Comparison of ENCODE assay signal across 17 cellular contexts in genomic region chr11:437228-437870, GRCh38. TPM values are rescaled to one million over a fixed set of nuclear protein-coding genes. Genes with fewer than 3 reads are reported as not detected.
DNase-seq lines count a peak whose midpoint lies in the region; ATAC-seq and TF ChIP-seq lines count a peak whose summit lies in the region.
"Had no signal": no experiment of that assay in that cellular context is flagged by ENCODE, and none has a peak within 500 bp of the region (broad histone marks: within the 10 kb centered on the region; RNA-seq: fewer than 3 reads in every experiment).

No MANE protein-coding gene starts in this region.

- H3F3A ChIP-seq in neural progenitor cell (ENCODE audit: low read depth) = no peaks in the 10 kb centered on the region

- no peaks in the 10 kb centered on the region for H3K36me3 ChIP-seq in neural progenitor cell

- no peak overlapping the region for H4K91ac ChIP-seq in H9 (ENCODE audit: insufficient read length, low read depth, low read length)

- peaks cover 30% of the 10 kb centered on the region for H3K4me1 Mint-ChIP-seq in activated naive CD4-positive, alpha-beta T cell treated with anti-CD3 and anti-CD28 coated beads, Interleukin-2, amount 50 U/mL, for 24 hours
- peaks cover 15 to 26% of the 10 kb centered on the region in 2 donors for H3K4me1 Mint-ChIP-seq in effector memory CD8-positive, alpha-beta T cell (ENCODE audit: low read depth in 2 of 2)
- no peaks in the 10 kb centered on the region for H3K4me1 Mint-ChIP-seq in neural progenitor cell
- H3K4me1 Mint-ChIP-seq in H9 = peaks cover 2 to 5% of the 10 kb centered on the region in 2 experiments; a peak in 3 of 4 replicates

- H3K79me1 ChIP-seq in H9 (ENCODE audit: insufficient read depth, low read depth, low read length, poor library complexity, severe bottlenecking) = no peaks in the 10 kb centered on the region

- no peaks in the 10 kb centered on the region for H3K4me1 ChIP-seq in right cardiac atrium (ENCODE audit: control insufficient read depth, insufficient read depth, low read length)
- H3K4me1 ChIP-seq in neural progenitor cell = peaks cover 10% of the 10 kb centered on the region
- no peaks in the 10 kb centered on the region for H3K4me1 ChIP-seq in H9 (ENCODE audit: insufficient read depth, low read length)

- H2BK5ac ChIP-seq in H9 (ENCODE audit: insufficient read length, low read length) = no peak overlapping the region

- no peak overlapping the region for H3T11ph ChIP-seq in H9 (ENCODE audit: low read length)

- no peaks in the 10 kb centered on the region for H3K9me3 ChIP-seq in right cardiac atrium (ENCODE audit: control insufficient read depth, low read length)
- no peaks in the 10 kb centered on the region for H3K9me3 ChIP-seq in neural progenitor cell (ENCODE audit: low read depth)
- H3K9me3 ChIP-seq in H9 (ENCODE audit: control insufficient read depth, low read depth, low read length) = peaks cover 7% of the 10 kb centered on the region

- H3K9ac ChIP-seq in neural progenitor cell (no peak overlapping the region), H9 (ENCODE audit: extremely low read depth, insufficient read length, low read length) (no peak overlapping the region)

- no peak overlapping the region for H2BK120ac ChIP-seq in H9 (ENCODE audit: low read depth, low read length, poor library complexity, severe bottlenecking)

- no peaks in the 10 kb centered on the region for H3K27me3 Mint-ChIP-seq in activated naive CD4-positive, alpha-beta T cell treated with anti-CD3 and anti-CD28 coated beads, Interleukin-2, amount 50 U/mL, for 24 hours
- no peaks in the 10 kb centered on the region for H3K27me3 Mint-ChIP-seq in effector memory CD8-positive, alpha-beta T cell
- peaks cover 13% of the 10 kb centered on the region for H3K27me3 Mint-ChIP-seq in neural progenitor cell (ENCODE audit: insufficient read depth, low read depth)
- peaks cover 9% of the 10 kb centered on the region for H3K27me3 Mint-ChIP-seq in H9 (ENCODE audit: low read depth)
- H3K27me3 Mint-ChIP-seq: CD4-positive, alpha-beta T cell had no signal

- no peak overlapping the region for H4K8ac ChIP-seq in H9 (replicated peaks; ENCODE audit: insufficient read length, low read depth, low read length)

- WGBS in right cardiac atrium = 84% methylated on average over 17 of the region's 17 CpGs
- WGBS in H9 (ENCODE audit: extremely low coverage, insufficient read length, low lambda C conversion rate) = no CpG with 5 or more reads among the region's 17 CpGs

- H2BK12ac ChIP-seq in H9 (ENCODE audit: insufficient read length, low read depth, low read length) = no peak overlapping the region

- no peaks in the 10 kb centered on the region for H3K9me3 Mint-ChIP-seq in activated naive CD4-positive, alpha-beta T cell treated with anti-CD3 and anti-CD28 coated beads, Interleukin-2, amount 50 U/mL, for 24 hours
- H3K9me3 Mint-ChIP-seq in effector memory CD8-positive, alpha-beta T cell = no peaks in the 10 kb centered on the region
- H3K9me3 Mint-ChIP-seq in neural progenitor cell (peaks cover 8% of the 10 kb centered on the region), H9 (peaks cover 9 to 12% of the 10 kb centered on the region in 2 experiments)
- H3K9me3 Mint-ChIP-seq: CD4-positive, alpha-beta T cell had no signal

- H3K4me3 ChIP-seq in right cardiac atrium (ENCODE audit: low read length) (no peak overlapping the region), neural progenitor cell (no peak overlapping the region)
- H3K4me3 ChIP-seq: GM23338 had no signal

- DNase-seq in activated naive CD4-positive, alpha-beta T cell (lab: John Stamatoyannopoulos, UW) = no peak
- peak; percentile 7 to 39 (median 29) for DNase-seq in right cardiac atrium
- DNase-seq in Right ventricle myocardium superior = no peak
- no peak for DNase-seq in effector memory CD8-positive, alpha-beta T cell
- DNase-seq in neural progenitor cell (ENCODE audit: low spot score) = no peak
- no peak for DNase-seq in H9
- DNase-seq: CD4-positive, alpha-beta T cell; DMS153; DMS79 treated with DMSO at 0.1 percent for 48 hours; EL; H7 had no signal

- no peak overlapping the region for H2BK15ac ChIP-seq in H9 (ENCODE audit: low read depth, low read length)

- intact Hi-C loops in right cardiac atrium (cut with DNase I) (no loop called here), Right ventricle myocardium superior (cut with DNase I) (no loop called here)

- no peak overlapping the region for H3K4ac ChIP-seq in H9 (ENCODE audit: low read depth, low read length)

- no peak overlapping the region for H3K4me2 ChIP-seq in neural progenitor cell
- H3K4me2 ChIP-seq in H9 (ENCODE audit: insufficient read depth, insufficient read length, low read length) = no peak overlapping the region
- H3K4me2 ChIP-seq: GM23338 had no signal

- H3K27me3 ChIP-seq in right cardiac atrium (ENCODE audit: control insufficient read depth, insufficient read depth) = no peaks in the 10 kb centered on the region
- H3K27me3 ChIP-seq in neural progenitor cell = no peaks in the 10 kb centered on the region
- no peaks in the 10 kb centered on the region for H3K27me3 ChIP-seq in H9 (ENCODE audit: insufficient read depth, low read length)

- no peak overlapping the region for H3K4me3 Mint-ChIP-seq in activated naive CD4-positive, alpha-beta T cell treated with anti-CD3 and anti-CD28 coated beads, Interleukin-2, amount 50 U/mL, for 24 hours
- H3K4me3 Mint-ChIP-seq in effector memory CD8-positive, alpha-beta T cell = no peak overlapping the region
- peak overlapping the region; percentile 48 for H3K4me3 Mint-ChIP-seq in neural progenitor cell
- no peak overlapping the region for H3K4me3 Mint-ChIP-seq in H9
- H3K4me3 Mint-ChIP-seq: CD4-positive, alpha-beta T cell; GM23338 had no signal

- no peak overlapping the region for H3K14ac ChIP-seq in H9 (ENCODE audit: insufficient read depth, low read length)

- H2AK5ac ChIP-seq in H9 (ENCODE audit: insufficient read length, low read length) = no peak overlapping the region

- H3K23ac ChIP-seq in H9 (ENCODE audit: insufficient read length, low read depth, low read length) = no peak overlapping the region

- H3K79me2 ChIP-seq in neural progenitor cell (ENCODE audit: low read depth) (no peaks in the 10 kb centered on the region), H9 (ENCODE audit: insufficient read depth, low read length) (no peaks in the 10 kb centered on the region)

- no peak overlapping the region for H3K18ac ChIP-seq in H9 (ENCODE audit: insufficient read length, low read depth, low read length)

- H3K27ac Mint-ChIP-seq in activated naive CD4-positive, alpha-beta T cell treated with anti-CD3 and anti-CD28 coated beads, Interleukin-2, amount 50 U/mL, for 24 hours = peak overlapping the region; percentile 63
- H3K27ac Mint-ChIP-seq in effector memory CD8-positive, alpha-beta T cell = peak overlapping the region; percentile 22 to 71
- H3K27ac Mint-ChIP-seq in neural progenitor cell (no peak overlapping the region), H9 (no peak overlapping the region)
- H3K27ac Mint-ChIP-seq: CD4-positive, alpha-beta T cell; GM23338 had no signal

- H2BK20ac ChIP-seq in H9 (ENCODE audit: low read depth, low read length, poor library complexity, severe bottlenecking) = no peak overlapping the region

- no peak for TF ChIP-seq CTCF in neural progenitor cell (IDR thresholded peaks at IDR 0.05)
- no peak for TF ChIP-seq CTCF in H9 (conservative IDR thresholded peaks at IDR 0.05)

- no peak overlapping the region for H3K56ac ChIP-seq in H9 (ENCODE audit: insufficient read length, low read depth, low read length)

- ATAC-seq in right cardiac atrium (no peak), Right ventricle myocardium superior (ENCODE audit: poor library complexity) (no peak), HG03196 (IDR thresholded peaks at IDR 0.05; ENCODE audit: unreplicated experiment) (no peak)
- ATAC-seq in effector memory CD8-positive, alpha-beta T cell (replicated peaks) = no peak
- ATAC-seq: GM23338 had no signal

- H3K36me3 Mint-ChIP-seq in activated naive CD4-positive, alpha-beta T cell treated with anti-CD3 and anti-CD28 coated beads, Interleukin-2, amount 50 U/mL, for 24 hours = no peaks in the 10 kb centered on the region
- no peaks in the 10 kb centered on the region for H3K36me3 Mint-ChIP-seq in effector memory CD8-positive, alpha-beta T cell (ENCODE audit: insufficient read depth)
- H3K36me3 Mint-ChIP-seq in neural progenitor cell (no peaks in the 10 kb centered on the region), H9 (ENCODE audit: insufficient read depth in 1 of 3, low read depth in 3 of 3) (peaks cover 3 to 12% (median 3%) of the 10 kb centered on the region in 3 experiments)

- H3K23me2 ChIP-seq in H9 (ENCODE audit: insufficient read length, low read depth, low read length, poor library complexity, severe bottlenecking) = peaks cover 7% of the 10 kb centered on the region

- no peak overlapping the region for H4K5ac ChIP-seq in H9 (ENCODE audit: insufficient read length, low read depth, low read length)

- no peak overlapping the region for H2AFZ ChIP-seq in neural progenitor cell (replicated peaks)
- H2AFZ ChIP-seq in H9 (ENCODE audit: low read length) = no peak overlapping the region
- H2AFZ ChIP-seq: GM23338 had no signal

- H3K27ac ChIP-seq in right cardiac atrium (ENCODE audit: low read length) = no peak overlapping the region
- H3K27ac ChIP-seq in neural progenitor cell = no peak overlapping the region
- no peak overlapping the region for H3K27ac ChIP-seq in H9 (ENCODE audit: insufficient read length, low read depth, low read length)
- H3K27ac ChIP-seq: 22Rv1 had no signal

- H4K20me1 ChIP-seq in neural progenitor cell (ENCODE audit: low read depth) (no peaks in the 10 kb centered on the region), H9 (ENCODE audit: control insufficient read depth, insufficient read depth, insufficient read length) (no peaks in the 10 kb centered on the region)

RNA-seq across cellular contexts. Expression of gene ANO9, which starts 4.5 kb away (rescaled TPM):
- total RNA-seq in right cardiac atrium = under 1 TPM; 0.14 to 0.46 (median 0.20) TPM
- 0.20 TPM for polyA plus RNA-seq in right cardiac atrium
- total RNA-seq in Right ventricle myocardium superior = 0.08 TPM
- total RNA-seq in neural progenitor cell (ENCODE audit: low replicate concordance) = 1.3 and 4.7 TPM in 2 replicates
- total RNA-seq in H9 (2021) = 12.3 and 13.1 TPM in 2 replicates
- total RNA-seq: A673 had no signal
- polyA plus RNA-seq: BJ had no signal

RNA-seq across cellular contexts. Expression of gene PTDSS2, which starts 12.7 kb away (rescaled TPM):
- total RNA-seq in right cardiac atrium = 10 to 100 TPM; 30.2 to 33.3 (median 30.9) TPM
- polyA plus RNA-seq in right cardiac atrium = 30.7 TPM
- 25.5 TPM for total RNA-seq in Right ventricle myocardium superior
- total RNA-seq in neural progenitor cell (ENCODE audit: low replicate concordance) = 24.7 and 44.2 TPM in 2 replicates
- total RNA-seq in H9 (2021) = 53.4 and 55.3 TPM in 2 replicates

RNA-seq across cellular contexts. Expression of gene SIGIRR, which starts 22.6 kb away (rescaled TPM):
- total RNA-seq in right cardiac atrium (10 to 100 TPM; 28.6 to 42.4 (median 35.1) TPM), Right ventricle myocardium superior (38.6 TPM), neural progenitor cell (ENCODE audit: low replicate concordance) (5.4 and 8.4 TPM in 2 replicates), H9 (2021) (85.7 and 89.7 TPM in 2 replicates)
- polyA plus RNA-seq in right cardiac atrium = 61.8 TPM

RNA-seq across cellular contexts. Expression of gene PKP3, which starts 43.3 kb away (rescaled TPM):
- under 1 TPM; 0.26 to 0.88 (median 0.63) TPM for total RNA-seq in right cardiac atrium
- 0.36 TPM for polyA plus RNA-seq in right cardiac atrium
- total RNA-seq in Right ventricle myocardium superior = 0.86 TPM
- total RNA-seq in neural progenitor cell (ENCODE audit: low replicate concordance) = 6.5 and 8.5 TPM in 2 replicates
- 41.7 and 43.8 TPM in 2 replicates for total RNA-seq in H9 (2021)
- total RNA-seq: A673 had no signal

Comparison
In these comparisons a context has a peak if more than half of its experiments do, and no peak if none do; other contexts are left out.
1. DNase-seq: peak in right cardiac atrium (3 of 3); none in activated naive CD4-positive, alpha-beta T cell (0 of 4), Right ventricle myocardium superior (single experiment), effector memory CD8-positive, alpha-beta T cell (0 of 3), neural progenitor cell (single experiment) and H9 (single experiment).
2. H3K27ac Mint-ChIP-seq: peak in activated naive CD4-positive, alpha-beta T cell treated with anti-CD3 and anti-CD28 coated beads, Interleukin-2, amount 50 U/mL, for 24 hours (single experiment) and effector memory CD8-positive, alpha-beta T cell (2 of 2); none in neural progenitor cell (single experiment) and H9 (0 of 3).